ENCODE assay signal across 11 cellular contexts in genomic region chr1:221994939-221995338, GRCh38.
DNase-seq lines count a peak whose midpoint lies in the region; ATAC-seq and TF ChIP-seq lines count a peak whose summit lies in the region.
"Had no signal": no experiment of that assay in that cellular context is flagged by ENCODE, and none has a peak within 500 bp of the region (broad histone marks: within the 10 kb centered on the region; RNA-seq: fewer than 3 reads in every experiment).

No MANE protein-coding gene starts in this region.

- no peaks in the 10 kb centered on the region for H3K4me1 ChIP-seq in suprapubic skin

- CTCF ChIA-PET in activated naive CD4-positive, alpha-beta T cell treated with anti-CD3 and anti-CD28 coated beads, Interleukin-2, amount 10 ng/mL, durations not matched to agents 7 days and 5 days (lab: Charles Lee) = no interaction called here

- no peaks in the 10 kb centered on the region for H3K9me3 ChIP-seq in suprapubic skin
- H3K9me3 ChIP-seq: BLaER1 treated with 17β-estradiol and CSF1 and Interleukin-3, amounts not matched to agents 10 nM and 100 nM; neutrophil had no signal

- H3K27me3 ChIP-seq in suprapubic skin = no peaks in the 10 kb centered on the region
- H3K27me3 ChIP-seq: BLaER1 treated with 17β-estradiol and CSF1 and Interleukin-3, amounts not matched to agents 10 nM and 100 nM; neutrophil had no signal

- no peak overlapping the region for H3K4me3 Mint-ChIP-seq in activated naive CD4-positive, alpha-beta T cell treated with anti-CD3 and anti-CD28 coated beads, Interleukin-2, amount 10 ng/mL, durations not matched to agents 7 days and 5 days
- H3K4me3 Mint-ChIP-seq in activated naive CD8-positive, alpha-beta T cell = no peak overlapping the region

- H3K27me3 Mint-ChIP-seq in activated naive CD4-positive, alpha-beta T cell treated with anti-CD3 and anti-CD28 coated beads, Interleukin-2, amount 10 ng/mL, durations not matched to agents 7 days and 5 days = no peaks in the 10 kb centered on the region
- no peaks in the 10 kb centered on the region for H3K27me3 Mint-ChIP-seq in activated naive CD8-positive, alpha-beta T cell

- peaks cover 0 to 17% of the 10 kb centered on the region in 2 donors for H3K36me3 Mint-ChIP-seq in activated naive CD4-positive, alpha-beta T cell treated with anti-CD3 and anti-CD28 coated beads, Interleukin-2, amount 50 U/mL, for 72 hours
- H3K36me3 Mint-ChIP-seq in activated naive CD4-positive, alpha-beta T cell treated with anti-CD3 and anti-CD28 coated beads, Interleukin-2, amount 10 ng/mL, durations not matched to agents 7 days and 5 days = no peaks in the 10 kb centered on the region
- no peaks in the 10 kb centered on the region for H3K36me3 Mint-ChIP-seq in activated naive CD8-positive, alpha-beta T cell

- peak; percentile 59 to 83 for ATAC-seq in activated naive CD4-positive, alpha-beta T cell treated with anti-CD3 and anti-CD28 coated beads, Interleukin-2, amount 50 U/mL, for 72 hours

- WGBS in suprapubic skin = 67% methylated on average over 4 of the region's 4 CpGs

- H3K9me3 Mint-ChIP-seq in activated naive CD4-positive, alpha-beta T cell treated with anti-CD3 and anti-CD28 coated beads, Interleukin-2, amount 50 U/mL, for 72 hours = peaks cover 0 to 11% of the 10 kb centered on the region in 2 donors
- H3K9me3 Mint-ChIP-seq in activated naive CD4-positive, alpha-beta T cell treated with anti-CD3 and anti-CD28 coated beads, Interleukin-2, amount 10 ng/mL, durations not matched to agents 7 days and 5 days = no peaks in the 10 kb centered on the region
- no peaks in the 10 kb centered on the region for H3K9me3 Mint-ChIP-seq in activated naive CD8-positive, alpha-beta T cell (ENCODE audit: low read depth)

- peak overlapping the region; percentile 28 to 84 for H3K27ac Mint-ChIP-seq in activated naive CD4-positive, alpha-beta T cell treated with anti-CD3 and anti-CD28 coated beads, Interleukin-2, amount 50 U/mL, for 72 hours
- H3K27ac Mint-ChIP-seq in activated naive CD4-positive, alpha-beta T cell treated with anti-CD3 and anti-CD28 coated beads, Interleukin-2, amount 10 ng/mL, durations not matched to agents 7 days and 5 days = no peak overlapping the region
- H3K27ac Mint-ChIP-seq in activated naive CD8-positive, alpha-beta T cell = peak overlapping the region; percentile 70

- peak overlapping the region; percentile 32 for H3K27ac ChIP-seq in suprapubic skin
- H3K27ac ChIP-seq: BLaER1 treated with 17β-estradiol and CSF1 and Interleukin-3, amounts not matched to agents 10 nM and 100 nM; neutrophil had no signal

- TF ChIP-seq CTCF in suprapubic skin (IDR thresholded peaks at IDR 0.05) = no peak

- no peak for DNase-seq in activated naive CD4-positive, alpha-beta T cell treated with anti-CD3 and anti-CD28 coated beads, Interleukin-2, amount 50 U/mL, for 72 hours (ENCODE audit: low spot score in 2 of 2)
- no peak for DNase-seq in activated naive CD4-positive, alpha-beta T cell treated with anti-CD3 and anti-CD28 coated beads, Interleukin-2, amount 10 ng/mL, durations not matched to agents 7 days and 5 days
- DNase-seq in glomerular visceral epithelial cell (ENCODE audit: extremely low spot score) (peak; percentile 18), suprapubic skin (ENCODE audit: low spot score in 2 of 2) (no peak), NCI-H2081 (lab: John Stamatoyannopoulos, UW) (no peak), UCSD-AML1 (lab: John Stamatoyannopoulos, UW; ENCODE audit: unreplicated experiment) (no peak)
- no peak for DNase-seq in activated CD4-positive, alpha-beta T cell treated with anti-CD3 and anti-CD28 coated beads for 48 hours
- DNase-seq: SHP77 treated with DMSO at 0.1 percent for 48 hours had no signal

- H3K4me3 ChIP-seq in suprapubic skin = no peak overlapping the region
- H3K4me3 ChIP-seq: BLaER1 treated with 17β-estradiol and CSF1 and Interleukin-3, amounts not matched to agents 10 nM and 100 nM had no signal

- TF ChIP-seq EP300 in suprapubic skin (IDR thresholded peaks at IDR 0.05) = no peak

- no peak for TF ChIP-seq POLR2A in suprapubic skin (IDR thresholded peaks at IDR 0.05)

- no peaks in the 10 kb centered on the region for H3K36me3 ChIP-seq in suprapubic skin
- H3K36me3 ChIP-seq: BLaER1 treated with 17β-estradiol and CSF1 and Interleukin-3, amounts not matched to agents 10 nM and 100 nM; neutrophil had no signal

- peaks cover 15% of the 10 kb centered on the region for H3K4me1 Mint-ChIP-seq in activated naive CD4-positive, alpha-beta T cell treated with anti-CD3 and anti-CD28 coated beads, Interleukin-2, amount 10 ng/mL, durations not matched to agents 7 days and 5 days
- peaks cover 26% of the 10 kb centered on the region for H3K4me1 Mint-ChIP-seq in activated naive CD8-positive, alpha-beta T cell (ENCODE audit: low read depth)
